ENCODE assay signal across 16 cellular contexts in genomic region chr19:35729763-35730162, GRCh38. TPM values are rescaled to one million over a fixed set of nuclear protein-coding genes. Genes with fewer than 3 reads are reported as not detected.
DNase-seq lines count a peak whose midpoint lies in the region; ATAC-seq and TF ChIP-seq lines count a peak whose summit lies in the region.
"Had no signal": no experiment of that assay in that cellular context is flagged by ENCODE, and none has a peak within 500 bp of the region (broad histone marks: within the 10 kb centered on the region; RNA-seq: fewer than 3 reads in every experiment).

No MANE protein-coding gene starts in this region.

- H3K36me3 Mint-ChIP-seq in stimulated activated effector memory CD8-positive, alpha-beta T cell treated with anti-CD3 and anti-CD28 coated beads, Interleukin-12 subunit alpha, Interleukin-12 subunit beta, amount 100 ng/mL, for 72 hours = peaks cover 100% of the 10 kb centered on the region

- H3K4me3 ChIP-seq in right cardiac atrium (ENCODE audit: low read length) = no peak overlapping the region
- H3K4me3 ChIP-seq in left ventricle myocardium inferior = no peak overlapping the region
- H3K4me3 ChIP-seq in HEK293 (ENCODE audit: low read depth, low read length) = no peak overlapping the region
- H3K4me3 ChIP-seq in testis = no peak overlapping the region
- H3K4me3 ChIP-seq: GM23338 had no signal

- CTCF ChIA-PET in HEK293 (lab: Yijun Ruan, JAX) = interaction anchor here (1.0 kb wide), 1 partner anchor 35 kb away, joined by 3 read pairs; no protein-coding TSS in a partner anchor

- POLR2A ChIA-PET in HEK293 (lab: Yijun Ruan, JAX) = interaction anchor here (1.3 to 13.6 kb wide), 3 partner anchors 8 to 19 kb away, joined by 4 to 204 read pairs (median 7); partner anchors contain the start of genes IGFLR1 and LIN37

- TF ChIP-seq CTCF in left ventricle myocardium inferior (IDR thresholded peaks at IDR 0.05; ENCODE audit: borderline replicate concordance) = no peak
- no peak for TF ChIP-seq CTCF in HEK293 (tag by site-specific recombination; IDR thresholded peaks at IDR 0.05)
- no peak for TF ChIP-seq CTCF in testis (IDR thresholded peaks at IDR 0.05)

- H3K4me1 ChIP-seq in right cardiac atrium (ENCODE audit: control insufficient read depth, insufficient read depth, low read length) (no peaks in the 10 kb centered on the region), left ventricle myocardium inferior (no peaks in the 10 kb centered on the region), HEK293 (ENCODE audit: control insufficient read depth, insufficient read depth, low read length) (no peaks in the 10 kb centered on the region), testis (no peaks in the 10 kb centered on the region)

- peaks cover 28% of the 10 kb centered on the region for H3K4me1 Mint-ChIP-seq in stimulated activated effector memory CD8-positive, alpha-beta T cell treated with anti-CD3 and anti-CD28 coated beads, Interleukin-12 subunit alpha, Interleukin-12 subunit beta, amount 100 ng/mL, for 72 hours
- H3K4me1 Mint-ChIP-seq: GM23338 had no signal

- no peak overlapping the region for H3K4me3 Mint-ChIP-seq in stimulated activated effector memory CD8-positive, alpha-beta T cell treated with anti-CD3 and anti-CD28 coated beads, Interleukin-12 subunit alpha, Interleukin-12 subunit beta, amount 100 ng/mL, for 72 hours
- H3K4me3 Mint-ChIP-seq: B cell; CD4-positive, alpha-beta T cell; GM23338 had no signal

- DNase-seq in right cardiac atrium (peak; percentile 10 to 39 (median 26)), left ventricle myocardium inferior (no peak), iPS-NIHi11 (ENCODE audit: low spot score) (peak; percentile 3), testis (no peak), NCI-H226 (no peak), SIG-M5 treated with dmso at 0.1 percent for 504 hours (lab: John Stamatoyannopoulos, UW; ENCODE audit: unreplicated experiment) (no peak)
- DNase-seq in stimulated activated effector memory CD8-positive, alpha-beta T cell treated with anti-CD3 and anti-CD28 coated beads, Interleukin-12 subunit alpha, Interleukin-12 subunit beta, amount 100 ng/mL, for 72 hours (ENCODE audit: low spot score in 2 of 2) = no peak
- DNase-seq: C1 segment of cervical spinal cord; Calu3; CD4-positive, alpha-beta T cell; DMS79; H7; IMR-90 had no signal

- H3K9me3 Mint-ChIP-seq in stimulated activated effector memory CD8-positive, alpha-beta T cell treated with anti-CD3 and anti-CD28 coated beads, Interleukin-12 subunit alpha, Interleukin-12 subunit beta, amount 100 ng/mL, for 72 hours = no peaks in the 10 kb centered on the region
- H3K9me3 Mint-ChIP-seq: CD4-positive, alpha-beta T cell; GM23338 had no signal

- intact Hi-C loops in right cardiac atrium (cut with DNase I) = no loop called here
- intact Hi-C loops in left ventricle myocardium inferior (cut with micrococcal nuclease) = no loop called here
- intact Hi-C loops in testis (cut with DNase I; ENCODE audit: low total_unique reads) = no loop called here

- ATAC-seq in right cardiac atrium = no peak
- ATAC-seq in stimulated activated effector memory CD8-positive, alpha-beta T cell treated with anti-CD3 and anti-CD28 coated beads, Interleukin-12 subunit alpha, Interleukin-12 subunit beta, amount 100 ng/mL, for 72 hours = no peak
- ATAC-seq: GM23338 had no signal

- 93% methylated on average over 11 of the region's 11 CpGs for WGBS in right cardiac atrium
- WGBS in testis, 2 donors = 73 to 88% methylated on average over 3 to 11 of the region's 11 CpGs

- H3K27ac Mint-ChIP-seq in stimulated activated effector memory CD8-positive, alpha-beta T cell treated with anti-CD3 and anti-CD28 coated beads, Interleukin-12 subunit alpha, Interleukin-12 subunit beta, amount 100 ng/mL, for 72 hours = peak overlapping the region; percentile 20
- H3K27ac Mint-ChIP-seq: B cell; CD4-positive, alpha-beta T cell; GM23338 had no signal

- H3K36me3 ChIP-seq in left ventricle myocardium inferior (peaks cover 93% of the 10 kb centered on the region), HEK293 (ENCODE audit: control insufficient read depth in 2 of 2, insufficient read depth in 1 of 2, low read length in 2 of 2) (peaks cover 97 to 98% of the 10 kb centered on the region in 2 experiments), testis (ENCODE audit: low read depth, missing control alignments) (no peaks in the 10 kb centered on the region)

- H3K9me3 ChIP-seq in right cardiac atrium (ENCODE audit: control insufficient read depth, low read length) (no peaks in the 10 kb centered on the region), left ventricle myocardium inferior (replicated peaks) (no peaks in the 10 kb centered on the region), HEK293 (ENCODE audit: control insufficient read depth, insufficient read depth, low read depth, low read length) (no peaks in the 10 kb centered on the region), testis (no peaks in the 10 kb centered on the region)

- TF ChIP-seq POLR2A in testis (IDR thresholded peaks at IDR 0.05) = no peak

- H3K27ac ChIP-seq in right cardiac atrium (ENCODE audit: low read length) = no peak overlapping the region
- no peak overlapping the region for H3K27ac ChIP-seq in left ventricle myocardium inferior (replicated peaks)
- peak overlapping the region; percentile 31; the same call in 1 of the 2 replicates for H3K27ac ChIP-seq in HEK293 (ENCODE audit: extremely low read depth, low read depth, low read length)
- H3K27ac ChIP-seq in testis = no peak overlapping the region

- H3K27me3 ChIP-seq in right cardiac atrium (ENCODE audit: control insufficient read depth, insufficient read depth) (no peaks in the 10 kb centered on the region), left ventricle myocardium inferior (ENCODE audit: low read depth) (no peaks in the 10 kb centered on the region), testis (no peaks in the 10 kb centered on the region)

TF ChIP-seq in HEK293, 187 proteins besides CTCF, POLR2A, EP300 and RAD21 (continues in another document):
- TF ChIP-seq TSHZ1 (tag by site-specific recombination; IDR thresholded peaks at IDR 0.05; ENCODE audit: borderline replicate concordance) (no peak), ZNF692 (tag by site-specific recombination; IDR thresholded peaks at IDR 0.05) (no peak), ZNF555 (tag by site-specific recombination; conservative IDR thresholded peaks at IDR 0.05) (no peak), ZNF548 (tag by site-specific recombination; IDR thresholded peaks at IDR 0.05) (no peak)

RNA-seq across cellular contexts. Expression of gene KMT2B, which starts 12.0 kb away (rescaled TPM):
- total RNA-seq in right cardiac atrium (10 to 100 TPM; 14.7 to 19.1 (median 17.8) TPM), left ventricle myocardium inferior (12.8 TPM), testis (100 to 1,000 TPM; 109 to 110 TPM)
- polyA plus RNA-seq in right cardiac atrium (13.8 TPM), testis (ENCODE audit: insufficient read depth, low read depth, low replicate concordance) (73.3 TPM)

RNA-seq across cellular contexts. Expression of gene IGFLR1, which starts 12.5 kb away (rescaled TPM):
- total RNA-seq in right cardiac atrium (1 to 10 TPM; 1.8 to 6.3 (median 4.4) TPM), left ventricle myocardium inferior (4.9 TPM), testis (10 to 100 TPM; 15.7 to 15.9 TPM)
- polyA plus RNA-seq in right cardiac atrium (4.7 TPM), testis (ENCODE audit: insufficient read depth, low read depth, low replicate concordance) (9.9 TPM)

RNA-seq across cellular contexts. Expression of gene U2AF1L4, which starts 15.5 kb away (rescaled TPM):
- total RNA-seq in right cardiac atrium (10 to 100 TPM; 19.6 to 31.3 (median 22.8) TPM), left ventricle myocardium inferior (24.9 TPM), testis (10 to 100 TPM; 47.2 to 49.6 TPM)
- polyA plus RNA-seq in right cardiac atrium (32.3 TPM), testis (ENCODE audit: insufficient read depth, low read depth, low replicate concordance) (45.3 TPM)

RNA-seq across cellular contexts. Expression of gene PSENEN, which starts 15.7 kb away (rescaled TPM):
- total RNA-seq in right cardiac atrium (10 to 100 TPM; 40.0 to 50.4 (median 43.8) TPM), left ventricle myocardium inferior (43.1 TPM), testis (100 to 1,000 TPM; 100 to 121 TPM)
- polyA plus RNA-seq in right cardiac atrium (69.7 TPM), testis (ENCODE audit: insufficient read depth, low read depth, low replicate concordance) (303 TPM)

RNA-seq across cellular contexts. Expression of gene LIN37, which starts 18.6 kb away (rescaled TPM):
- total RNA-seq in right cardiac atrium (10 to 100 TPM in 2 of 4 donors, 1 to 10 TPM in 2; 8.2 to 14.6 (median 10.3) TPM), left ventricle myocardium inferior (6.2 TPM), testis (10 to 100 TPM; 30.2 TPM)
- polyA plus RNA-seq in right cardiac atrium (17.9 TPM), testis (ENCODE audit: insufficient read depth, low read depth, low replicate concordance) (24.8 TPM)

Comparison
In these comparisons a context has a peak if more than half of its experiments do, and no peak if none do; other contexts are left out.
1. DNase-seq: peak in right cardiac atrium (3 of 3) and iPS-NIHi11 (single experiment); none in left ventricle myocardium inferior (single experiment), stimulated activated effector memory CD8-positive, alpha-beta T cell treated with anti-CD3 and anti-CD28 coated beads, Interleukin-12 subunit alpha, Interleukin-12 subunit beta, amount 100 ng/mL, for 72 hours (0 of 2), testis (single experiment), NCI-H226 (single experiment) and SIG-M5 treated with dmso at 0.1 percent for 504 hours (single experiment).